8 cellular contexts compared by ENCODE assay signal in the genomic region with DNA sequence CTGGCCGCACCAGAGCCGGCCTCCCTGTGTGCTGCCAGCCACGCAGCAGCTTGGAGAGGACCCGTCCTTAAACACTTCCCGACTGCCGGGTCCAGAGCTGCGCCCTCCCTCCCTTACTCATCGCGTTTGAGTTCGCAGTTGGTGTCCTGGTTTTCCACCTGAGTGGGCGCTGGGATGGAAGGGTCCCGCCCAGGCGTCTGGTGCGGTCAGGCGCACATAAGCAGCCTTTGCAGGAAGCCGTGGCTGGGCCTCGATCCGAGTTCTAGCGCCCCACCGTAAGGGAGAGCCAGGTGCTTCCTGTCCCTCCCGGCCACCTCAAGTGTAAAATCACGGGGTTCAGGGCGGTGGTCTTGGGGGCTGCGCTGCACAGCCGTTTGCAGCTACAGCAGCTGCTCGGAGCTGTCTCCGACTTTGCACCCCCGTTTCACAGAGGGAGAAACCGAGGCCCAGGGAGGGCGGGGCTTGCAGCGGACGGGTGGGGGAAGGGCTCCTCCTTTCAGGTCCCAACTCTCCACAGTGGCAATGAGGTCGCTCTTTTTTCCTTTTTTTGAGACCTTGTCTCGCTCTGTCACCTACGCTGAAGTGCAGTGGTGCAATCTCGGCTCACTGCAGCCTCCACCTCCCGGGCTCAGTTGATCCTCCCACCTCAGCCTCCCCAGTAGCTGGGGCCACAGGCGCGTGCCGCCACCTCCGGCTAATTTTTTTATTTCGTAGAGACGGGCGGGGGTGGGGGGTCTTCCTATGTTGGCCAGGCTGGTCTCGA. TPM values are rescaled to one million over a fixed set of nuclear protein-coding genes. Genes with fewer than 3 reads are reported as not detected.
DNase-seq lines count a peak whose midpoint lies in the region; ATAC-seq and TF ChIP-seq lines count a peak whose summit lies in the region.

No MANE protein-coding gene starts in this region.

- no peak overlapping the region for H3K27ac Mint-ChIP-seq in brain
- peak overlapping the region in 1 of 10 donors; percentile 80 for H3K27ac Mint-ChIP-seq in naive thymus-derived CD8-positive, alpha-beta T cell

- H3K4me1 ChIP-seq in BLaER1 treated with 17β-estradiol and CSF1 and Interleukin-3, amounts not matched to agents 10 nM and 100 nM = peaks cover 49 to 80% (median 74%) of the 10 kb centered on the region in 10 experiments
- H3K4me1 ChIP-seq in HUES48 (ENCODE audit: control insufficient read depth, insufficient read depth, low read length) = peaks cover 3% of the 10 kb centered on the region

- ATAC-seq in naive thymus-derived CD8-positive, alpha-beta T cell = no peak

- peak overlapping the region in 10 of 11 experiments; percentile 57 to 98 (median 94); a peak in 20 of 22 replicates for H3K27ac ChIP-seq in BLaER1 treated with 17β-estradiol and CSF1 and Interleukin-3, amounts not matched to agents 10 nM and 100 nM
- no peak overlapping the region for H3K27ac ChIP-seq in HUES48 (ENCODE audit: low read depth, low read length)

- no peaks in the 10 kb centered on the region for H3K9me3 ChIP-seq in BLaER1 treated with 17β-estradiol and CSF1 and Interleukin-3, amounts not matched to agents 10 nM and 100 nM (replicated peaks in 1 of 11)
- no peaks in the 10 kb centered on the region for H3K9me3 ChIP-seq in HUES48 (ENCODE audit: control insufficient read depth, insufficient read depth, low read length)

- H4K20me1 ChIP-seq in BLaER1 treated with 17β-estradiol and CSF1 and Interleukin-3, amounts not matched to agents 10 nM and 100 nM = peaks cover 27 to 66% (median 39%) of the 10 kb centered on the region in 11 experiments

- no peaks in the 10 kb centered on the region for H3K27me3 ChIP-seq in BLaER1 treated with 17β-estradiol and CSF1 and Interleukin-3, amounts not matched to agents 10 nM and 100 nM
- H3K27me3 ChIP-seq in HUES48 (ENCODE audit: control insufficient read depth, insufficient read depth, low read length) = peaks cover 44% of the 10 kb centered on the region

- peaks cover 3% of the 10 kb centered on the region for H3K27me3 Mint-ChIP-seq in brain
- H3K27me3 Mint-ChIP-seq in naive thymus-derived CD8-positive, alpha-beta T cell = peaks cover 0 to 22% (median 10%) of the 10 kb centered on the region in 5 donors

- peak overlapping the region; percentile 96 to 100 (median 99) for H3K4me2 ChIP-seq in BLaER1 treated with 17β-estradiol and CSF1 and Interleukin-3, amounts not matched to agents 10 nM and 100 nM

- POLR2A ChIA-PET in naive thymus-derived CD8-positive, alpha-beta T cell (lab: Charles Lee) = no interaction called here

- peak overlapping the region; percentile 69 to 99 (median 94) for H3K4me3 ChIP-seq in BLaER1 treated with 17β-estradiol and CSF1 and Interleukin-3, amounts not matched to agents 10 nM and 100 nM
- peak overlapping the region; percentile 74 for H3K4me3 ChIP-seq in HUES48 (ENCODE audit: low read depth, low read length)

- H3K9ac ChIP-seq in BLaER1 treated with 17β-estradiol and CSF1 and Interleukin-3, amounts not matched to agents 10 nM and 100 nM = peak overlapping the region; percentile 75 to 100 (median 97); a peak in 21 of 22 replicates
- H3K9ac ChIP-seq in HUES48 (ENCODE audit: low read depth, low read length) = no peak overlapping the region

- peaks cover 4% of the 10 kb centered on the region for H3K36me3 Mint-ChIP-seq in brain
- peaks cover 2 to 12% (median 3%) of the 10 kb centered on the region in 3 donors for H3K36me3 Mint-ChIP-seq in naive thymus-derived CD8-positive, alpha-beta T cell

- DNase-seq in naive thymus-derived CD8-positive, alpha-beta T cell = peak in 4 of 10 donors; percentile 15 to 23 (median 22)
- no peak for DNase-seq in posterior vena cava (ENCODE audit: low spot score)
- no peak for DNase-seq in inferior parietal cortex (ENCODE audit: extremely low spot score)
- no peak for DNase-seq in HT-29 (ENCODE audit: low spot score)
- no peak for DNase-seq in NCI-H1105 (lab: John Stamatoyannopoulos, UW)

- H3K4me3 Mint-ChIP-seq in brain = peak overlapping the region; percentile 59 to 80 (median 74)
- peak overlapping the region; percentile 58 to 87 (median 75) for H3K4me3 Mint-ChIP-seq in naive thymus-derived CD8-positive, alpha-beta T cell

- peaks cover 0 to 18% (median 13%) of the 10 kb centered on the region in 11 experiments; a peak in 11 of 22 replicates for H3K36me3 ChIP-seq in BLaER1 treated with 17β-estradiol and CSF1 and Interleukin-3, amounts not matched to agents 10 nM and 100 nM
- H3K36me3 ChIP-seq in HUES48 (ENCODE audit: control insufficient read depth, insufficient read depth, low read length) = no peaks in the 10 kb centered on the region

- no peak for TF ChIP-seq CTCF in brain (conservative IDR thresholded peaks at IDR 0.05)

- no peaks in the 10 kb centered on the region for H3K9me3 Mint-ChIP-seq in brain
- no peaks in the 10 kb centered on the region for H3K9me3 Mint-ChIP-seq in naive thymus-derived CD8-positive, alpha-beta T cell

- intact Hi-C loops in posterior vena cava (cut with DNase I) = no loop called here

- H3K4me1 Mint-ChIP-seq in brain = peaks cover 18% of the 10 kb centered on the region
- peaks cover 8 to 32% (median 22%) of the 10 kb centered on the region in 4 donors for H3K4me1 Mint-ChIP-seq in naive thymus-derived CD8-positive, alpha-beta T cell

RNA-seq across cellular contexts. Expression of gene LRCOL1, which starts 51.3 kb away (rescaled TPM):
- 0.46 TPM for polyA plus RNA-seq in brain (ENCODE audit: insufficient read depth, low read depth, low replicate concordance)
- total RNA-seq in naive thymus-derived CD8-positive, alpha-beta T cell = not detected
- polyA plus RNA-seq in naive thymus-derived CD8-positive, alpha-beta T cell = not detected
- under 1 TPM; 0.62 to 0.65 TPM for total RNA-seq in posterior vena cava
- not detected in 2 replicates for total RNA-seq in HT-29 (2014; rRNA removed; shearing (Covaris generic))

RNA-seq across cellular contexts. Expression of gene P2RX2, which starts 59.5 kb away (rescaled TPM):
- not detected for polyA plus RNA-seq in brain (ENCODE audit: insufficient read depth, low read depth, low replicate concordance)
- not detected for total RNA-seq in naive thymus-derived CD8-positive, alpha-beta T cell
- not detected for polyA plus RNA-seq in naive thymus-derived CD8-positive, alpha-beta T cell
- not detected for total RNA-seq in posterior vena cava
- not detected in 2 replicates for total RNA-seq in HT-29 (2014; rRNA removed; shearing (Covaris generic))
